Comparison of ENCODE assay signal across 13 cellular contexts in genomic region chr20:2838847-2839671, GRCh38. TPM values are rescaled to one million over a fixed set of nuclear protein-coding genes. Genes with fewer than 3 reads are reported as not detected.
DNase-seq lines count a peak whose midpoint lies in the region; ATAC-seq, FAIRE-seq and TF ChIP-seq lines count a peak whose summit lies in the region.
"Had no signal": no experiment of that assay in that cellular context is flagged by ENCODE, and none has a peak within 500 bp of the region (broad histone marks: within the 10 kb centered on the region; RNA-seq: fewer than 3 reads in every experiment).

No MANE protein-coding gene starts in this region.

- no peak for TF ChIP-seq RAD21 in HepG2 (CRISPR knock-in tag; IDR thresholded peaks at IDR 0.05)

- no peaks in the 10 kb centered on the region for H3K9me3 ChIP-seq in HepG2 (ENCODE audit: low read length)
- H3K9me3 ChIP-seq in right lobe of liver: no peaks in the 10 kb centered on the region
- H3K9me3 ChIP-seq in upper lobe of right lung: no peaks in the 10 kb centered on the region
- H3K9me3 ChIP-seq in HAP-1: no peaks in the 10 kb centered on the region
- H3K9me3 ChIP-seq: adrenal gland, mucosa of descending colon had no signal

- peak overlapping the region; percentile 74 for H3K4me3 Mint-ChIP-seq in activated CD4-positive, alpha-beta memory T cell treated with anti-CD3 and anti-CD28 coated beads, Interleukin-2, amount 10 ng/mL, durations not matched to agents 7 days and 5 days
- H3K4me3 Mint-ChIP-seq in memory B cell: peak overlapping the region; percentile 82

- peaks cover 8% of the 10 kb centered on the region for H3K79me2 ChIP-seq in HepG2 (ENCODE audit: insufficient read depth, low read length)

- no peak overlapping the region for H3K9ac ChIP-seq in HepG2 (ENCODE audit: insufficient read depth, low read depth, low read length)

- POLR2A ChIA-PET in HepG2 (lab: Yijun Ruan, JAX): interaction anchor here (0.7 to 1.2 kb wide), 3 partner anchors 8 to 34 kb away, joined by 3 to 4 read pairs (median 3); partner anchors contain the start of gene PTPRA
- POLR2A ChIA-PET in activated CD4-positive, alpha-beta memory T cell treated with anti-CD3 and anti-CD28 coated beads, Interleukin-2, amount 10 ng/mL, durations not matched to agents 7 days and 5 days (lab: Charles Lee): interaction anchor here (1.0 to 3.1 kb wide), 6 partner anchors 17 to 187 kb away, joined by 4 to 23 read pairs (median 10); partner anchors contain the start of genes IDH3B, NOP56 and PTPRA

- intact Hi-C loops in HepG2 (cut with micrococcal nuclease; ENCODE audit: unreplicated experiment) (no loop called here), right lobe of liver (cut with DNase I) (no loop called here), upper lobe of right lung (cut with DNase I) (no loop called here)

- H3K27me3 Mint-ChIP-seq in activated CD4-positive, alpha-beta memory T cell treated with anti-CD3 and anti-CD28 coated beads, Interleukin-2, amount 10 ng/mL, durations not matched to agents 7 days and 5 days: no peaks in the 10 kb centered on the region
- H3K27me3 Mint-ChIP-seq in memory B cell: no peaks in the 10 kb centered on the region

- H3K4me2 ChIP-seq in HepG2 (ENCODE audit: low read depth, low read length): peak overlapping the region; percentile 77

- no peaks in the 10 kb centered on the region for H3K9me3 Mint-ChIP-seq in activated CD4-positive, alpha-beta memory T cell treated with anti-CD3 and anti-CD28 coated beads, Interleukin-2, amount 10 ng/mL, durations not matched to agents 7 days and 5 days
- no peaks in the 10 kb centered on the region for H3K9me3 Mint-ChIP-seq in memory B cell

- TSS peak; percentile 52 for BruUV-seq in HepG2 (replicated peaks; lab: Mats Ljungman, UMichigan)

- CTCF ChIA-PET in HepG2 (lab: Yijun Ruan, JAX; ENCODE audit: low intra/inter-chr PET ratio, low total read pairs): no interaction called here
- CTCF ChIA-PET in activated CD4-positive, alpha-beta memory T cell treated with anti-CD3 and anti-CD28 coated beads, Interleukin-2, amount 10 ng/mL, durations not matched to agents 7 days and 5 days (lab: Charles Lee): interaction anchor here (1.5 kb wide), 1 partner anchor 37 kb away, joined by 3 read pairs; no protein-coding TSS in a partner anchor

- peak overlapping the region in 1 of 3 experiments; percentile 97; a peak in 2 of 6 replicates for H3K4me3 ChIP-seq in HepG2 (replicated peaks in 1 of 3; ENCODE audit: insufficient read depth in 1 of 3, low read depth in 2 of 3, low read length in 3 of 3)
- no peak overlapping the region for H3K4me3 ChIP-seq in right lobe of liver
- no peak overlapping the region for H3K4me3 ChIP-seq in upper lobe of right lung
- no peak overlapping the region for H3K4me3 ChIP-seq in HAP-1

- H3K27me3 ChIP-seq in HepG2 (ENCODE audit: control insufficient read depth in 1 of 2, insufficient read depth in 2 of 2, low read length in 2 of 2): no peaks in the 10 kb centered on the region; a peak in 1 of 5 replicates
- no peaks in the 10 kb centered on the region for H3K27me3 ChIP-seq in right lobe of liver
- H3K27me3 ChIP-seq in upper lobe of right lung: no peaks in the 10 kb centered on the region
- no peaks in the 10 kb centered on the region for H3K27me3 ChIP-seq in HAP-1 (ENCODE audit: low read depth)
- H3K27me3 ChIP-seq: adrenal gland had no signal

- TF ChIP-seq CTCF in HepG2 (CRISPR knock-in tag; IDR thresholded peaks at IDR 0.05): no peak
- no peak for TF ChIP-seq CTCF in right lobe of liver (IDR thresholded peaks at IDR 0.05)
- no peak for TF ChIP-seq CTCF in upper lobe of right lung (IDR thresholded peaks at IDR 0.05)

- peak overlapping the region; percentile 80 for H3K27ac Mint-ChIP-seq in activated CD4-positive, alpha-beta memory T cell treated with anti-CD3 and anti-CD28 coated beads, Interleukin-2, amount 10 ng/mL, durations not matched to agents 7 days and 5 days
- H3K27ac Mint-ChIP-seq in memory B cell: peak overlapping the region; percentile 89

- no peak for ATAC-seq in HepG2
- ATAC-seq in right lobe of liver: no peak
- no peak for ATAC-seq in memory B cell (ENCODE audit: low read depth)
- no peak for ATAC-seq in upper lobe of right lung
- ATAC-seq in HG02981 (IDR thresholded peaks at IDR 0.05; ENCODE audit: unreplicated experiment): no peak
- ATAC-seq in HG03439 (IDR thresholded peaks at IDR 0.05; ENCODE audit: unreplicated experiment): no peak

- H3K36me3 Mint-ChIP-seq in activated CD4-positive, alpha-beta memory T cell treated with anti-CD3 and anti-CD28 coated beads, Interleukin-2, amount 10 ng/mL, durations not matched to agents 7 days and 5 days (ENCODE audit: low read depth): peaks cover 3% of the 10 kb centered on the region
- H3K36me3 Mint-ChIP-seq in memory B cell: peaks cover 2% of the 10 kb centered on the region

- no peaks in the 10 kb centered on the region for H4K20me1 ChIP-seq in HepG2 (ENCODE audit: insufficient read depth, low read length)

- DNase-seq in HepG2 (ENCODE audit: low spot score) (no peak), right lobe of liver (no peak), memory B cell (ENCODE audit: low spot score in 2 of 2) (no peak), upper lobe of right lung (peak; percentile 45), HAP-1 (ENCODE audit: low spot score in 2 of 2) (no peak)
- DNase-seq in activated CD4-positive, alpha-beta memory T cell treated with anti-CD3 and anti-CD28 coated beads, Interleukin-2, amount 10 ng/mL, durations not matched to agents 7 days and 5 days: no peak
- DNase-seq: COR-L47, hippocampal formation, NCI-H1694 had no signal

- TF ChIP-seq EP300 in HepG2 (IDR thresholded peaks at IDR 0.05; ENCODE audit: low read depth in 2 of 2, low read length in 2 of 2): no peak
- TF ChIP-seq EP300 in HepG2 (CRISPR knock-in tag; IDR thresholded peaks at IDR 0.05; ENCODE audit: borderline replicate concordance): no peak

- H3K36me3 ChIP-seq in HepG2 (replicated peaks in 1 of 2; ENCODE audit: control insufficient read depth in 1 of 2, insufficient read depth in 2 of 2, low read length in 2 of 2) (peaks cover 4 to 11% of the 10 kb centered on the region in 2 experiments; a peak in 3 of 5 replicates), right lobe of liver (no peaks in the 10 kb centered on the region), upper lobe of right lung (peaks cover 5% of the 10 kb centered on the region), HAP-1 (replicated peaks) (peaks cover 5% of the 10 kb centered on the region; the same call in 1 of the 2 replicates)
- H3K36me3 ChIP-seq: adrenal gland had no signal

- no peak for FAIRE-seq in HepG2 (lab: Jason Lieb, UNC)

- H3K27ac ChIP-seq in HepG2 (ENCODE audit: extremely low read length, insufficient read depth, low read length) (no peak overlapping the region), right lobe of liver (no peak overlapping the region), upper lobe of right lung (no peak overlapping the region)

- H2AFZ ChIP-seq in HepG2 (ENCODE audit: low read length): no peak overlapping the region

- in situ Hi-C loops in HepG2 (cut with HindIII; ENCODE audit: extremely low pct_ligation_motif_present, low pct_unique_long_range_greater_than_20kb): no loop called here
- in situ Hi-C loops in HAP-1 (cut with MboI; ENCODE audit: low sequenced_read_pairs): no loop called here

- H3K4me1 Mint-ChIP-seq in activated CD4-positive, alpha-beta memory T cell treated with anti-CD3 and anti-CD28 coated beads, Interleukin-2, amount 10 ng/mL, durations not matched to agents 7 days and 5 days: peaks cover 14% of the 10 kb centered on the region
- H3K4me1 Mint-ChIP-seq in memory B cell: peaks cover 17% of the 10 kb centered on the region

- H3K4me1 ChIP-seq in HepG2 (ENCODE audit: insufficient read depth, low read length): peaks cover 40% of the 10 kb centered on the region
- H3K4me1 ChIP-seq in right lobe of liver: peaks cover 0 to 17% (median 2%) of the 10 kb centered on the region in 4 donors
- peaks cover 16% of the 10 kb centered on the region for H3K4me1 ChIP-seq in upper lobe of right lung
- H3K4me1 ChIP-seq in HAP-1: peaks cover 3% of the 10 kb centered on the region; the same call in 1 of the 2 replicates

- 97% methylated on average over 15 of the region's 15 CpGs for WGBS in HepG2 (ENCODE audit: low lambda C conversion rate)
- WGBS in right lobe of liver (ENCODE audit: insufficient coverage, low coverage, low lambda C conversion rate, missing lambda C conversion rate): 82% methylated on average over 3 of the region's 15 CpGs

- TF ChIP-seq POLR2A in HepG2 (IDR thresholded peaks at IDR 0.05; ENCODE audit: insufficient read depth in 1 of 2, low read depth in 2 of 2, low read length in 2 of 2): no peak
- no peak for TF ChIP-seq POLR2A in right lobe of liver (IDR thresholded peaks at IDR 0.05)

RNA-seq across cellular contexts. Expression of gene PCED1A, which starts 1.4 kb away (rescaled TPM):
- total RNA-seq in HepG2 (2016; rRNA removed; fragmentation: Illumina TruSeq; extraction: Trizol) (12.6 and 40.1 TPM in 2 replicates), right lobe of liver (10 to 100 TPM in 5 of 6 experiments, 1 to 10 TPM in 1; 9.6 to 22.2 (median 18.6) TPM), upper lobe of right lung (44.3 TPM)
- 15.8 and 19.1 TPM in 2 replicates for total RNA-seq in HepG2 (2016; cell fraction: cytosol; rRNA removed; fragmentation: Illumina TruSeq; extraction: Trizol; ENCODE audit: low read depth)
- 12.7 and 43.6 TPM in 2 replicates for total RNA-seq in HepG2 (2016; cell fraction: insoluble cytoplasmic fraction; rRNA removed; fragmentation: Illumina TruSeq; extraction: Trizol)
- total RNA-seq in HepG2 (2016; cell fraction: membrane; rRNA removed; fragmentation: Illumina TruSeq; extraction: Trizol): 25.5 and 30.3 TPM in 2 replicates
- 50.5 and 56.6 TPM in 2 replicates for total RNA-seq in HepG2 (2016; cell fraction: nucleus; rRNA removed; fragmentation: Illumina TruSeq; extraction: Trizol)
- 84.2 and 92.3 TPM in 2 replicates for polyA plus RNA-seq in HepG2 (2011; rRNA removed)
- 34.6 and 52.7 TPM in 2 replicates for polyA plus RNA-seq in HepG2 (2011; cell fraction: cytosol; rRNA removed)
- 548 and 651 TPM in 2 replicates for polyA plus RNA-seq in HepG2 (2011; cell fraction: nucleus; rRNA removed)
- polyA plus RNA-seq in HepG2 (2012): 37.5 and 47.0 TPM in 2 replicates
- polyA plus RNA-seq in HepG2 (2016; cell fraction: cytosol; fragmentation: Illumina TruSeq; extraction: Trizol; ENCODE audit: low read depth): 15.4 and 16.6 TPM in 2 replicates
- 13.1 and 14.6 TPM in 2 replicates for polyA plus RNA-seq in HepG2 (2016; cell fraction: insoluble cytoplasmic fraction; fragmentation: Illumina TruSeq; extraction: Trizol; ENCODE audit: low read depth)
- 23.9 and 27.4 TPM in 2 replicates for polyA plus RNA-seq in HepG2 (2016; cell fraction: membrane; fragmentation: Illumina TruSeq; extraction: Trizol; ENCODE audit: low read depth)
- polyA plus RNA-seq in HepG2 (2016; cell fraction: nucleus; fragmentation: Illumina TruSeq; extraction: Trizol; ENCODE audit: insufficient read depth, low read depth): 129 TPM in 2 replicates
- 12.5 and 33.7 TPM in 2 replicates for polyA minus RNA-seq in HepG2 (2011; rRNA and poly(A)+ RNA removed; ENCODE audit: low replicate concordance)
- polyA minus RNA-seq in HepG2 (2011; cell fraction: cytosol; rRNA and poly(A)+ RNA removed): 9.0 and 9.2 TPM in 2 replicates
- polyA minus RNA-seq in HepG2 (2011; cell fraction: nucleus; rRNA and poly(A)+ RNA removed): 45.2 and 51.7 TPM in 2 replicates
- total RNA-seq in activated CD4-positive, alpha-beta memory T cell treated with anti-CD3 and anti-CD28 coated beads, Interleukin-2, amount 10 ng/mL, durations not matched to agents 7 days and 5 days: 10 to 100 TPM; 25.0 to 25.7 TPM

RNA-seq across cellular contexts. Expression of gene VPS16, which starts 1.5 kb away (rescaled TPM):
- total RNA-seq in HepG2 (2016; rRNA removed; fragmentation: Illumina TruSeq; extraction: Trizol): 27.6 and 35.4 TPM in 2 replicates
- total RNA-seq in HepG2 (2016; cell fraction: cytosol; rRNA removed; fragmentation: Illumina TruSeq; extraction: Trizol; ENCODE audit: low read depth): 5.8 and 7.1 TPM in 2 replicates
- total RNA-seq in HepG2 (2016; cell fraction: insoluble cytoplasmic fraction; rRNA removed; fragmentation: Illumina TruSeq; extraction: Trizol): 28.5 and 36.0 TPM in 2 replicates
- total RNA-seq in HepG2 (2016; cell fraction: membrane; rRNA removed; fragmentation: Illumina TruSeq; extraction: Trizol): 7.1 and 7.2 TPM in 2 replicates
- 36.6 and 39.6 TPM in 2 replicates for total RNA-seq in HepG2 (2016; cell fraction: nucleus; rRNA removed; fragmentation: Illumina TruSeq; extraction: Trizol)
- polyA plus RNA-seq in HepG2 (2011; rRNA removed): 34.2 and 44.0 TPM in 2 replicates
- polyA plus RNA-seq in HepG2 (2011; cell fraction: cytosol; rRNA removed): 21.5 and 23.3 TPM in 2 replicates
- 216 and 253 TPM in 2 replicates for polyA plus RNA-seq in HepG2 (2011; cell fraction: nucleus; rRNA removed)
- 26.0 and 31.8 TPM in 2 replicates for polyA plus RNA-seq in HepG2 (2012)
- 3.7 and 4.5 TPM in 2 replicates for polyA plus RNA-seq in HepG2 (2016; cell fraction: cytosol; fragmentation: Illumina TruSeq; extraction: Trizol; ENCODE audit: low read depth)
- 22.7 and 23.3 TPM in 2 replicates for polyA plus RNA-seq in HepG2 (2016; cell fraction: insoluble cytoplasmic fraction; fragmentation: Illumina TruSeq; extraction: Trizol; ENCODE audit: low read depth)
- polyA plus RNA-seq in HepG2 (2016; cell fraction: membrane; fragmentation: Illumina TruSeq; extraction: Trizol; ENCODE audit: low read depth): 4.4 and 5.8 TPM in 2 replicates
- polyA plus RNA-seq in HepG2 (2016; cell fraction: nucleus; fragmentation: Illumina TruSeq; extraction: Trizol; ENCODE audit: insufficient read depth, low read depth): 85.0 and 94.6 TPM in 2 replicates
- polyA minus RNA-seq in HepG2 (2011; rRNA and poly(A)+ RNA removed; ENCODE audit: low replicate concordance): 26.6 and 68.4 TPM in 2 replicates
- polyA minus RNA-seq in HepG2 (2011; cell fraction: cytosol; rRNA and poly(A)+ RNA removed): 14.9 and 18.9 TPM in 2 replicates
- polyA minus RNA-seq in HepG2 (2011; cell fraction: nucleus; rRNA and poly(A)+ RNA removed): 34.0 and 43.6 TPM in 2 replicates
- total RNA-seq in right lobe of liver: 10 to 100 TPM; 17.2 to 22.2 (median 19.1) TPM
- 10 to 100 TPM; 49.7 to 53.0 TPM for total RNA-seq in activated CD4-positive, alpha-beta memory T cell treated with anti-CD3 and anti-CD28 coated beads, Interleukin-2, amount 10 ng/mL, durations not matched to agents 7 days and 5 days
- total RNA-seq in upper lobe of right lung: 34.8 TPM

RNA-seq across cellular contexts. Expression of gene TMEM239, which starts 22.9 kb away (rescaled TPM):
- total RNA-seq in HepG2 (2016; rRNA removed; fragmentation: Illumina TruSeq; extraction: Trizol) (not detected in 2 replicates), right lobe of liver (not detected), upper lobe of right lung (not detected)
- total RNA-seq in HepG2 (2016; cell fraction: cytosol; rRNA removed; fragmentation: Illumina TruSeq; extraction: Trizol; ENCODE audit: low read depth): not detected in 2 replicates
- total RNA-seq in HepG2 (2016; cell fraction: insoluble cytoplasmic fraction; rRNA removed; fragmentation: Illumina TruSeq; extraction: Trizol): not detected in 2 replicates
- not detected in 2 replicates for total RNA-seq in HepG2 (2016; cell fraction: membrane; rRNA removed; fragmentation: Illumina TruSeq; extraction: Trizol)
- not detected in 2 replicates for total RNA-seq in HepG2 (2016; cell fraction: nucleus; rRNA removed; fragmentation: Illumina TruSeq; extraction: Trizol)
- polyA plus RNA-seq in HepG2 (2011; rRNA removed): not detected in 2 replicates
- polyA plus RNA-seq in HepG2 (2011; cell fraction: cytosol; rRNA removed): not detected in 2 replicates
- not detected in 2 replicates for polyA plus RNA-seq in HepG2 (2011; cell fraction: nucleus; rRNA removed)
- not detected in 2 replicates for polyA plus RNA-seq in HepG2 (2012)
- not detected in 2 replicates for polyA plus RNA-seq in HepG2 (2016; cell fraction: cytosol; fragmentation: Illumina TruSeq; extraction: Trizol; ENCODE audit: low read depth)
- polyA plus RNA-seq in HepG2 (2016; cell fraction: insoluble cytoplasmic fraction; fragmentation: Illumina TruSeq; extraction: Trizol; ENCODE audit: low read depth): not detected in 2 replicates
- polyA plus RNA-seq in HepG2 (2016; cell fraction: membrane; fragmentation: Illumina TruSeq; extraction: Trizol; ENCODE audit: low read depth): not detected in 2 replicates
- polyA plus RNA-seq in HepG2 (2016; cell fraction: nucleus; fragmentation: Illumina TruSeq; extraction: Trizol; ENCODE audit: insufficient read depth, low read depth): not detected in 2 replicates
- not detected in 2 replicates for polyA minus RNA-seq in HepG2 (2011; rRNA and poly(A)+ RNA removed; ENCODE audit: low replicate concordance)
- not detected in 2 replicates for polyA minus RNA-seq in HepG2 (2011; cell fraction: cytosol; rRNA and poly(A)+ RNA removed)
- not detected in 2 replicates for polyA minus RNA-seq in HepG2 (2011; cell fraction: nucleus; rRNA and poly(A)+ RNA removed)
- not detected for total RNA-seq in activated CD4-positive, alpha-beta memory T cell treated with anti-CD3 and anti-CD28 coated beads, Interleukin-2, amount 10 ng/mL, durations not matched to agents 7 days and 5 days
- total RNA-seq: adrenal gland, mucosa of descending colon had no signal

RNA-seq across cellular contexts. Expression of gene C20orf141, which starts 24.3 kb away (rescaled TPM):
- total RNA-seq in HepG2 (2016; rRNA removed; fragmentation: Illumina TruSeq; extraction: Trizol) (not detected in 2 replicates), right lobe of liver (not detected), upper lobe of right lung (not detected)
- not detected in 2 replicates for total RNA-seq in HepG2 (2016; cell fraction: cytosol; rRNA removed; fragmentation: Illumina TruSeq; extraction: Trizol; ENCODE audit: low read depth)
- not detected in 2 replicates for total RNA-seq in HepG2 (2016; cell fraction: insoluble cytoplasmic fraction; rRNA removed; fragmentation: Illumina TruSeq; extraction: Trizol)
- not detected in 2 replicates for total RNA-seq in HepG2 (2016; cell fraction: membrane; rRNA removed; fragmentation: Illumina TruSeq; extraction: Trizol)
- not detected in 2 replicates for total RNA-seq in HepG2 (2016; cell fraction: nucleus; rRNA removed; fragmentation: Illumina TruSeq; extraction: Trizol)
- polyA plus RNA-seq in HepG2 (2011; rRNA removed): not detected in 2 replicates
- polyA plus RNA-seq in HepG2 (2011; cell fraction: cytosol; rRNA removed): not detected in 2 replicates
- not detected in 2 replicates for polyA plus RNA-seq in HepG2 (2011; cell fraction: nucleus; rRNA removed)
- polyA plus RNA-seq in HepG2 (2012): not detected in 2 replicates
- not detected in 2 replicates for polyA plus RNA-seq in HepG2 (2016; cell fraction: cytosol; fragmentation: Illumina TruSeq; extraction: Trizol; ENCODE audit: low read depth)
- polyA plus RNA-seq in HepG2 (2016; cell fraction: insoluble cytoplasmic fraction; fragmentation: Illumina TruSeq; extraction: Trizol; ENCODE audit: low read depth): not detected in 2 replicates
- polyA plus RNA-seq in HepG2 (2016; cell fraction: membrane; fragmentation: Illumina TruSeq; extraction: Trizol; ENCODE audit: low read depth): not detected in 2 replicates
- polyA plus RNA-seq in HepG2 (2016; cell fraction: nucleus; fragmentation: Illumina TruSeq; extraction: Trizol; ENCODE audit: insufficient read depth, low read depth): not detected in 2 replicates
- polyA minus RNA-seq in HepG2 (2011; rRNA and poly(A)+ RNA removed; ENCODE audit: low replicate concordance): not detected in 2 replicates
- not detected in 2 replicates for polyA minus RNA-seq in HepG2 (2011; cell fraction: cytosol; rRNA and poly(A)+ RNA removed)
- not detected in 2 replicates for polyA minus RNA-seq in HepG2 (2011; cell fraction: nucleus; rRNA and poly(A)+ RNA removed)
- total RNA-seq in activated CD4-positive, alpha-beta memory T cell treated with anti-CD3 and anti-CD28 coated beads, Interleukin-2, amount 10 ng/mL, durations not matched to agents 7 days and 5 days: not detected
- total RNA-seq: adrenal gland, mucosa of descending colon had no signal

RNA-seq across cellular contexts. Expression of gene PTPRA, which starts 34.2 kb away (rescaled TPM):
- total RNA-seq in HepG2 (2016; rRNA removed; fragmentation: Illumina TruSeq; extraction: Trizol): 43.7 and 47.2 TPM in 2 replicates
- 75.0 and 92.4 TPM in 2 replicates for total RNA-seq in HepG2 (2016; cell fraction: cytosol; rRNA removed; fragmentation: Illumina TruSeq; extraction: Trizol; ENCODE audit: low read depth)
- 36.6 and 48.6 TPM in 2 replicates for total RNA-seq in HepG2 (2016; cell fraction: insoluble cytoplasmic fraction; rRNA removed; fragmentation: Illumina TruSeq; extraction: Trizol)
- 68.2 and 69.6 TPM in 2 replicates for total RNA-seq in HepG2 (2016; cell fraction: membrane; rRNA removed; fragmentation: Illumina TruSeq; extraction: Trizol)
- 49.3 and 53.4 TPM in 2 replicates for total RNA-seq in HepG2 (2016; cell fraction: nucleus; rRNA removed; fragmentation: Illumina TruSeq; extraction: Trizol)
- polyA plus RNA-seq in HepG2 (2011; rRNA removed): 107 and 127 TPM in 2 replicates
- 69.7 and 102 TPM in 2 replicates for polyA plus RNA-seq in HepG2 (2011; cell fraction: cytosol; rRNA removed)
- 65.1 and 68.2 TPM in 2 replicates for polyA plus RNA-seq in HepG2 (2011; cell fraction: nucleus; rRNA removed)
- polyA plus RNA-seq in HepG2 (2012): 67.3 and 73.2 TPM in 2 replicates
- polyA plus RNA-seq in HepG2 (2016; cell fraction: cytosol; fragmentation: Illumina TruSeq; extraction: Trizol; ENCODE audit: low read depth): 23.1 and 26.7 TPM in 2 replicates
- 56.2 and 64.8 TPM in 2 replicates for polyA plus RNA-seq in HepG2 (2016; cell fraction: insoluble cytoplasmic fraction; fragmentation: Illumina TruSeq; extraction: Trizol; ENCODE audit: low read depth)
- polyA plus RNA-seq in HepG2 (2016; cell fraction: membrane; fragmentation: Illumina TruSeq; extraction: Trizol; ENCODE audit: low read depth): 68.7 and 72.2 TPM in 2 replicates
- polyA plus RNA-seq in HepG2 (2016; cell fraction: nucleus; fragmentation: Illumina TruSeq; extraction: Trizol; ENCODE audit: insufficient read depth, low read depth): 100 and 102 TPM in 2 replicates
- 22.9 and 71.1 TPM in 2 replicates for polyA minus RNA-seq in HepG2 (2011; rRNA and poly(A)+ RNA removed; ENCODE audit: low replicate concordance)
- 48.3 and 52.0 TPM in 2 replicates for polyA minus RNA-seq in HepG2 (2011; cell fraction: cytosol; rRNA and poly(A)+ RNA removed)
- polyA minus RNA-seq in HepG2 (2011; cell fraction: nucleus; rRNA and poly(A)+ RNA removed): 49.8 and 61.4 TPM in 2 replicates
- total RNA-seq in right lobe of liver: 10 to 100 TPM; 15.7 to 22.1 (median 18.6) TPM
- total RNA-seq in activated CD4-positive, alpha-beta memory T cell treated with anti-CD3 and anti-CD28 coated beads, Interleukin-2, amount 10 ng/mL, durations not matched to agents 7 days and 5 days: 10 to 100 TPM; 66.9 to 71.5 TPM
- total RNA-seq in upper lobe of right lung: 69.6 TPM
